Comparison of ENCODE assay signal across 1 cellular context in genomic region chr4:73407227-73407673, GRCh38.
A peak's percentile ranks its signal among the peaks of the same experiment; 100 is the strongest.
TF ChIP-seq lines count a peak whose summit lies in the region.

No MANE protein-coding gene starts in this region.

TF ChIP-seq in HepG2, 621 proteins besides CTCF, POLR2A, EP300 and RAD21 (continued from another document and continues in another):
- TF ChIP-seq ZNF281 (CRISPR knock-in tag; IDR thresholded peaks at IDR 0.05; ENCODE audit: borderline replicate concordance) (no peak), ETS1 (CRISPR knock-in tag; IDR thresholded peaks at IDR 0.05) (0 out of 2 replicates have a peak, but pooled peaks have one; percentile 73), HINFP (CRISPR knock-in tag; IDR thresholded peaks at IDR 0.05; ENCODE audit: low read depth) (no peak), STAT6 (CRISPR knock-in tag; IDR thresholded peaks at IDR 0.05; ENCODE audit: borderline replicate concordance) (0 out of 2 replicates have a peak, but pooled peaks have one; percentile 59), ZNF503 (CRISPR knock-in tag; IDR thresholded peaks at IDR 0.05) (peak; percentile 49; the same call in 1 of the 2 replicates), HDAC1 (CRISPR knock-in tag; IDR thresholded peaks at IDR 0.05) (0 out of 2 replicates have a peak, but pooled peaks have one; percentile 19), ZNF362 (CRISPR knock-in tag; IDR thresholded peaks at IDR 0.05; ENCODE audit: borderline replicate concordance) (no peak), CAMTA2 (CRISPR knock-in tag; IDR thresholded peaks at IDR 0.05; ENCODE audit: borderline replicate concordance) (no peak), SUZ12 (IDR thresholded peaks at IDR 0.05; ENCODE audit: low read depth, low read length) (no peak), ZNF160 (CRISPR knock-in tag; IDR thresholded peaks at IDR 0.05) (no peak), ZNF264 (CRISPR knock-in tag; IDR thresholded peaks at IDR 0.05) (peak; percentile 59; the same call in 1 of the 2 replicates), ZBTB2 (CRISPR knock-in tag; IDR thresholded peaks at IDR 0.05; ENCODE audit: low read depth) (0 out of 2 replicates have a peak, but pooled peaks have one; percentile 22), CBFB (CRISPR knock-in tag; IDR thresholded peaks at IDR 0.05) (no peak), ZFP90 (CRISPR knock-in tag; IDR thresholded peaks at IDR 0.05; ENCODE audit: borderline replicate concordance) (0 out of 2 replicates have a peak, but pooled peaks have one; percentile 62), ZNF879 (CRISPR knock-in tag; IDR thresholded peaks at IDR 0.05) (no peak), KAT8 (CRISPR knock-in tag; IDR thresholded peaks at IDR 0.05) (no peak), ZNF549 (CRISPR knock-in tag; IDR thresholded peaks at IDR 0.05) (0 out of 2 replicates have a peak, but pooled peaks have one; percentile 54), TSC22D2 (CRISPR knock-in tag; IDR thresholded peaks at IDR 0.05; ENCODE audit: borderline replicate concordance) (0 out of 2 replicates have a peak, but pooled peaks have one; percentile 25), ZIK1 (CRISPR knock-in tag; IDR thresholded peaks at IDR 0.05; ENCODE audit: borderline replicate concordance, low read depth) (no peak), TOPORS (CRISPR knock-in tag; IDR thresholded peaks at IDR 0.05) (peak; percentile 70; the same call in 1 of the 2 replicates), E2F1 (CRISPR knock-in tag; IDR thresholded peaks at IDR 0.05) (0 out of 2 replicates have a peak, but pooled peaks have one; percentile 48), HNRNPL (IDR thresholded peaks at IDR 0.05; ENCODE audit: low read depth, low read length) (no peak), SP1 (IDR thresholded peaks at IDR 0.05) (no peak), SP1 (CRISPR knock-in tag; IDR thresholded peaks at IDR 0.05) (no peak), SALL2 (CRISPR knock-in tag; IDR thresholded peaks at IDR 0.05) (peak; percentile 41; the same call in 1 of the 2 replicates), FOXJ3 (CRISPR knock-in tag; IDR thresholded peaks at IDR 0.05; ENCODE audit: borderline replicate concordance) (peak; percentile 69; the same call in 1 of the 2 replicates), HNRNPUL1 (IDR thresholded peaks at IDR 0.05; ENCODE audit: low read depth, low read length) (no peak), KLF12 (CRISPR knock-in tag; IDR thresholded peaks at IDR 0.05; ENCODE audit: borderline replicate concordance) (peak; percentile 82; the same call in 1 of the 2 replicates), RBFOX2 (IDR thresholded peaks at IDR 0.05; ENCODE audit: low read depth, low read length) (peak; percentile 0), MBNL3 (CRISPR knock-in tag; conservative IDR thresholded peaks at IDR 0.05) (no peak), CREM (IDR thresholded peaks at IDR 0.05) (peak; percentile 14; the same call in 1 of the 2 replicates), CREM (CRISPR knock-in tag; IDR thresholded peaks at IDR 0.05) (no peak), PAF1 (CRISPR knock-in tag; IDR thresholded peaks at IDR 0.05) (peak; percentile 99), ZNF878 (CRISPR knock-in tag; IDR thresholded peaks at IDR 0.05) (0 out of 2 replicates have a peak, but pooled peaks have one; percentile 23), ZFP62 (CRISPR knock-in tag; IDR thresholded peaks at IDR 0.05) (no peak), ZMAT3 (CRISPR knock-in tag; conservative IDR thresholded peaks at IDR 0.05) (no peak), RBM22 (optimal IDR thresholded peaks at IDR 0.05; ENCODE audit: low read length) (peak; percentile 18), EED (CRISPR knock-in tag; IDR thresholded peaks at IDR 0.05) (no peak), HOXA7 (CRISPR knock-in tag; IDR thresholded peaks at IDR 0.05) (0 out of 2 replicates have a peak, but pooled peaks have one; percentile 48), MYPOP (CRISPR knock-in tag; IDR thresholded peaks at IDR 0.05) (peak; percentile 25; the same call in 1 of the 2 replicates), RXRB (CRISPR knock-in tag; IDR thresholded peaks at IDR 0.05; ENCODE audit: borderline replicate concordance) (no peak), HNRNPH1 (optimal IDR thresholded peaks at IDR 0.05; ENCODE audit: low read depth, low read length) (no peak), ATF4 (CRISPR knock-in tag; IDR thresholded peaks at IDR 0.05) (0 out of 4 replicates have a peak, but pooled peaks of 1 of the 2 experiments have one; percentile 28), MED1 (CRISPR knock-in tag; IDR thresholded peaks at IDR 0.05) (peak; percentile 69), ZNF777 (CRISPR knock-in tag; IDR thresholded peaks at IDR 0.05) (peak; percentile 52; the same call in 1 of the 2 replicates)
